Comparison of ENCODE assay signal across 30 cellular contexts in genomic region chr3:13901935-13902584, GRCh38. TPM values are rescaled to one million over a fixed set of nuclear protein-coding genes. Genes with fewer than 3 reads are reported as not detected.
"Had no signal": no experiment of that assay in that cellular context is flagged by ENCODE, and none has a peak within 500 bp of the region (broad histone marks: within the 10 kb centered on the region; RNA-seq: fewer than 3 reads in every experiment).

No MANE protein-coding gene starts in this region.

- H3K4me3 Mint-ChIP-seq: stimulated activated effector memory CD8-positive, alpha-beta T cell treated with anti-CD3 and anti-CD28 coated beads, Interleukin-12 subunit alpha, Interleukin-12 subunit beta, amount 100 ng/mL, for 72 hours; stimulated activated memory B cell treated with anti-CD40 and anti-IgM and Interleukin-4, amounts not matched to agents 10 μg/mL and 1 μg/mL and 100 μg/mL, for 72 hours; stimulated activated naive B cell treated with anti-CD40 and anti-IgM and Interleukin-4, amounts not matched to agents 10 μg/mL and 1 μg/mL and 100 μg/mL, for 72 hours; stimulated activated naive CD8-positive, alpha-beta T cell treated with anti-CD3 and anti-CD28 coated beads, Interleukin-15, amount 100 ng/mL, for 72 hours; stimulated activated naive CD8-positive, alpha-beta T cell treated with anti-CD3 and anti-CD28 coated beads, Interleukin-15, Interleukin-2, amounts not matched to agents 100 ng/mL and 50 ng/mL, for 24 hours; type B pancreatic cell had no signal

- H3K27me3 Mint-ChIP-seq: stimulated activated naive CD8-positive, alpha-beta T cell treated with anti-CD3 and anti-CD28 coated beads, Interleukin-15, amount 100 ng/mL, for 72 hours; stimulated activated naive CD8-positive, alpha-beta T cell treated with anti-CD3 and anti-CD28 coated beads, Interleukin-15, Interleukin-2, amounts not matched to agents 100 ng/mL and 50 ng/mL, for 24 hours had no signal

- H3K27ac Mint-ChIP-seq: stimulated activated effector memory CD8-positive, alpha-beta T cell treated with anti-CD3 and anti-CD28 coated beads, Interleukin-12 subunit alpha, Interleukin-12 subunit beta, amount 100 ng/mL, for 72 hours; stimulated activated memory B cell treated with anti-CD40 and anti-IgM and Interleukin-4, amounts not matched to agents 10 μg/mL and 1 μg/mL and 100 μg/mL, for 72 hours; stimulated activated naive B cell treated with anti-CD40 and anti-IgM and Interleukin-4, amounts not matched to agents 10 μg/mL and 1 μg/mL and 100 μg/mL, for 72 hours; stimulated activated naive CD8-positive, alpha-beta T cell treated with anti-CD3 and anti-CD28 coated beads, Interleukin-15, amount 100 ng/mL, for 72 hours; stimulated activated naive CD8-positive, alpha-beta T cell treated with anti-CD3 and anti-CD28 coated beads, Interleukin-15, Interleukin-2, amounts not matched to agents 100 ng/mL and 50 ng/mL, for 24 hours; type B pancreatic cell had no signal

- DNase-seq: stimulated activated CD4-positive, alpha-beta T cell treated with anti-CD3 and anti-CD28 coated beads, Interleukin-2, amount 100 ng/mL, for 48 hours; stimulated activated CD4-positive, alpha-beta T cell treated with anti-CD3 and anti-CD28 coated beads, Interleukin-4, amount 100 ng/mL, for 1 hour; stimulated activated CD4-positive, alpha-beta T cell treated with anti-CD3 and anti-CD28 coated beads, Interleukin-4, amount 100 ng/mL, for 24 hours; stimulated activated CD4-positive, alpha-beta T cell treated with anti-CD3 and anti-CD28 coated beads, Interleukin-4, amount 100 ng/mL, for 4 hours; stimulated activated CD8-positive, alpha-beta memory T cell treated with anti-CD3 and anti-CD28 coated beads, Interleukin-4, amount 100 ng/mL, for 48 hours; stimulated activated naive B cell treated with anti-CD40 and anti-IgM and Interleukin-4, amounts not matched to agents 10 μg/mL and 1 μg/mL and 100 μg/mL, for 72 hours; stimulated activated naive CD4-positive, alpha-beta T cell; stimulated activated naive CD4-positive, alpha-beta T cell treated with Interleukin-2 at 50 U/mL for 16 hours; stimulated activated naive CD8-positive, alpha-beta T cell treated with anti-CD3 and anti-CD28 coated beads, Interleukin-15, amount 100 ng/mL, for 72 hours; stimulated activated naive CD8-positive, alpha-beta T cell treated with anti-CD3 and anti-CD28 coated beads, Interleukin-15, Interleukin-2, amounts not matched to agents 100 U/mL and 50 U/mL, for 24 hours; stomach; substantia nigra; testis; thyroid gland; tibial artery; transverse colon; trophoblast cell; upper lobe of left lung; upper lobe of right lung; uterus had no signal

- H3K27me3 ChIP-seq: stomach, suprapubic skin, testis, thyroid gland, tibial artery, tibial nerve, transverse colon, upper lobe of left lung, upper lobe of right lung, uterus, vagina had no signal

- H3K4me1 Mint-ChIP-seq: stimulated activated effector memory CD8-positive, alpha-beta T cell treated with anti-CD3 and anti-CD28 coated beads, Interleukin-12 subunit alpha, Interleukin-12 subunit beta, amount 100 ng/mL, for 72 hours; stimulated activated memory B cell treated with anti-CD40 and anti-IgM and Interleukin-4, amounts not matched to agents 10 μg/mL and 1 μg/mL and 100 μg/mL, for 72 hours; stimulated activated naive B cell treated with anti-CD40 and anti-IgM and Interleukin-4, amounts not matched to agents 10 μg/mL and 1 μg/mL and 100 μg/mL, for 72 hours; stimulated activated naive CD8-positive, alpha-beta T cell treated with anti-CD3 and anti-CD28 coated beads, Interleukin-15, amount 100 ng/mL, for 72 hours had no signal

- H3K36me3 Mint-ChIP-seq: stimulated activated effector memory CD8-positive, alpha-beta T cell treated with anti-CD3 and anti-CD28 coated beads, Interleukin-12 subunit alpha, Interleukin-12 subunit beta, amount 100 ng/mL, for 72 hours; type B pancreatic cell had no signal

- H3K4me3 ChIP-seq: stomach, suprapubic skin, testis, thoracic aorta, thyroid gland, tibial artery, tibial nerve, transverse colon, upper lobe of left lung, upper lobe of right lung, uterus, vagina had no signal

- H3K9me3 ChIP-seq: testis, thyroid gland, uterus had no signal

- FAIRE-seq: urothelium cell line had no signal

- H3K36me3 ChIP-seq: suprapubic skin, thoracic aorta, thyroid gland, transverse colon, upper lobe of left lung, upper lobe of right lung, uterus, vagina had no signal

- H3K4me1 ChIP-seq: stomach, suprapubic skin, testis, thyroid gland, transverse colon, upper lobe of left lung, uterus, vagina had no signal

- ATAC-seq: stimulated activated effector memory CD8-positive, alpha-beta T cell treated with anti-CD3 and anti-CD28 coated beads, Interleukin-12 subunit alpha, Interleukin-12 subunit beta, amount 100 ng/mL, for 72 hours; stimulated activated memory B cell treated with anti-CD40 and anti-IgM and Interleukin-4, amounts not matched to agents 10 μg/mL and 1 μg/mL and 100 μg/mL, for 72 hours; stimulated activated naive B cell treated with anti-CD40 and anti-IgM and Interleukin-4, amounts not matched to agents 10 μg/mL and 1 μg/mL and 100 μg/mL, for 72 hours; stimulated activated naive CD8-positive, alpha-beta T cell treated with anti-CD3 and anti-CD28 coated beads, Interleukin-15, amount 100 ng/mL, for 72 hours; stimulated activated naive CD8-positive, alpha-beta T cell treated with anti-CD3 and anti-CD28 coated beads, Interleukin-15, Interleukin-2, amounts not matched to agents 100 U/mL and 50 U/mL, for 24 hours; upper lobe of right lung had no signal

- H3K27ac ChIP-seq: stomach, suprapubic skin, testis, thoracic aorta, thyroid gland, tibial artery, tibial nerve, transverse colon, upper lobe of left lung, upper lobe of right lung, uterus, vagina had no signal

RNA-seq across cellular contexts. Expression of gene WNT7A, which starts 22.2 kb away (rescaled TPM):
- total RNA-seq: stomach, thoracic aorta, thyroid gland, transverse colon, urinary bladder, vagina had no signal
